7 cellular contexts compared by ENCODE assay signal in genomic region chr11:36688132-36688531, GRCh38.
"Had no signal": no experiment of that assay in that cellular context is flagged by ENCODE, and none has a peak within 500 bp of the region (broad histone marks: within the 10 kb centered on the region; RNA-seq: fewer than 3 reads in every experiment).

No MANE protein-coding gene starts in this region.

- H3K27ac ChIP-seq: GM23248 had no signal

- DNase-seq: GM23248, GOT3, IMR-90, KG1 had no signal

- H3K9me3 ChIP-seq: HAP-1 had no signal

- ATAC-seq: HCT116, K562 had no signal

- H3K4me1 ChIP-seq: HAP-1 had no signal

- H3K4me3 ChIP-seq: GM23248, HAP-1, K562 had no signal

- H3K36me3 ChIP-seq: HAP-1 had no signal
